ENCODE assay signal across 1 cellular context in genomic region chr16:340370-341091, GRCh38.
TF ChIP-seq lines count a peak whose summit lies in the region.

No MANE protein-coding gene starts in this region.

TF ChIP-seq in HepG2, 621 proteins besides CTCF, POLR2A, EP300 and RAD21 (continued from another document and continues in another):
- peak; percentile 51; the same call in 1 of the 2 replicates for TF ChIP-seq BCL3 (CRISPR knock-in tag; IDR thresholded peaks at IDR 0.05)
- no peak for TF ChIP-seq AGO1 (IDR thresholded peaks at IDR 0.05; ENCODE audit: low read depth, low read length, poor library complexity, severe bottlenecking)
- 0 out of 2 replicates have a peak, but pooled peaks have one; percentile 30 for TF ChIP-seq MXD1 (CRISPR knock-in tag; IDR thresholded peaks at IDR 0.05)
- peak; percentile 44; the same call in 1 of the 2 replicates for TF ChIP-seq ZNF768 (CRISPR knock-in tag; IDR thresholded peaks at IDR 0.05)
- TF ChIP-seq SAFB2 (CRISPR knock-in tag; IDR thresholded peaks at IDR 0.05; ENCODE audit: borderline replicate concordance, low read depth) = no peak
- TF ChIP-seq GFI1 (CRISPR knock-in tag; IDR thresholded peaks at IDR 0.05; ENCODE audit: borderline replicate concordance) = no peak
- TF ChIP-seq SOX6 (IDR thresholded peaks at IDR 0.05) = no peak
- 0 out of 2 replicates have a peak, but pooled peaks have one; percentile 36 for TF ChIP-seq SOX6 (CRISPR knock-in tag; IDR thresholded peaks at IDR 0.05)
- TF ChIP-seq ZNF724P (CRISPR knock-in tag; IDR thresholded peaks at IDR 0.05; ENCODE audit: borderline replicate concordance) = no peak
- TF ChIP-seq SOX13 (IDR thresholded peaks at IDR 0.05) = no peak
- TF ChIP-seq SOX13 (CRISPR knock-in tag; conservative IDR thresholded peaks at IDR 0.05 in 1 of 2, IDR thresholded peaks at IDR 0.05 in 1 of 2) = peak in 1 of 2 experiments; percentile 67; a peak in 2 of 4 replicates
- 0 out of 2 replicates have a peak, but pooled peaks have one; percentile 20 for TF ChIP-seq RELA (CRISPR knock-in tag; IDR thresholded peaks at IDR 0.05)
- no peak for TF ChIP-seq SNRNP70 (IDR thresholded peaks at IDR 0.05; ENCODE audit: low read depth, low read length)
- TF ChIP-seq ZNF547 (CRISPR knock-in tag; IDR thresholded peaks at IDR 0.05) = peak; percentile 57; the same call in 1 of the 2 replicates
- no peak for TF ChIP-seq ZBTB21 (CRISPR knock-in tag; IDR thresholded peaks at IDR 0.05)
- peak; percentile 85 for TF ChIP-seq ZFY (CRISPR knock-in tag; IDR thresholded peaks at IDR 0.05)
- TF ChIP-seq ATF6 (CRISPR knock-in tag; conservative IDR thresholded peaks at IDR 0.05) = no peak
- TF ChIP-seq ZNF121 (CRISPR knock-in tag; IDR thresholded peaks at IDR 0.05) = peak; percentile 77; the same call in 1 of the 2 replicates
- TF ChIP-seq TEAD3 (CRISPR knock-in tag; optimal IDR thresholded peaks at IDR 0.05; ENCODE audit: borderline replicate concordance) = peak; percentile 48
- no peak for TF ChIP-seq ZXDC (CRISPR knock-in tag; IDR thresholded peaks at IDR 0.05)
- TF ChIP-seq SALL1 (CRISPR knock-in tag; IDR thresholded peaks at IDR 0.05) = peak; percentile 79
- peak; percentile 76 for TF ChIP-seq ZMYM3 (CRISPR knock-in tag; IDR thresholded peaks at IDR 0.05)
- no peak for TF ChIP-seq FOXO4 (CRISPR knock-in tag; conservative IDR thresholded peaks at IDR 0.05)
- TF ChIP-seq YEATS4 (CRISPR knock-in tag; IDR thresholded peaks at IDR 0.05; ENCODE audit: borderline replicate concordance) = peak; percentile 70; the same call in 1 of the 2 replicates
- TF ChIP-seq NFKBIZ (CRISPR knock-in tag; IDR thresholded peaks at IDR 0.05) = no peak
- TF ChIP-seq ZNF609 (CRISPR knock-in tag; IDR thresholded peaks at IDR 0.05; ENCODE audit: borderline replicate concordance) = 0 out of 2 replicates have a peak, but pooled peaks have one; percentile 7
- peak; percentile 95 for TF ChIP-seq ZNF460 (CRISPR knock-in tag; IDR thresholded peaks at IDR 0.05; ENCODE audit: borderline replicate concordance)
- TF ChIP-seq ZNF143 (CRISPR knock-in tag; IDR thresholded peaks at IDR 0.05) = peak; percentile 33; the same call in 1 of the 2 replicates
- no peak for TF ChIP-seq ATF7-NPFF (CRISPR knock-in tag; IDR thresholded peaks at IDR 0.05; ENCODE audit: low read depth)
- peak; percentile 65; the same call in 1 of the 2 replicates for TF ChIP-seq MAX (IDR thresholded peaks at IDR 0.05)
- TF ChIP-seq ZNF883 (CRISPR knock-in tag; IDR thresholded peaks at IDR 0.05; ENCODE audit: not compliant biosample characterization) = peak; percentile 46
- TF ChIP-seq ZNF776 (CRISPR knock-in tag; IDR thresholded peaks at IDR 0.05) = no peak
- TF ChIP-seq ZNF839 (CRISPR knock-in tag; IDR thresholded peaks at IDR 0.05; ENCODE audit: borderline replicate concordance) = no peak
- TF ChIP-seq ZMYM4 (CRISPR knock-in tag; IDR thresholded peaks at IDR 0.05) = peak; percentile 43; the same call in 1 of the 2 replicates
- TF ChIP-seq MTA1 (CRISPR knock-in tag; IDR thresholded peaks at IDR 0.05; ENCODE audit: borderline replicate concordance) = 0 out of 2 replicates have a peak, but pooled peaks have one; percentile 34
- no peak for TF ChIP-seq REL (CRISPR knock-in tag; conservative IDR thresholded peaks at IDR 0.05)
- TF ChIP-seq RORA (CRISPR knock-in tag; IDR thresholded peaks at IDR 0.05) = no peak
- TF ChIP-seq PREB (CRISPR knock-in tag; IDR thresholded peaks at IDR 0.05) = no peak
- no peak for TF ChIP-seq HDAC2 (CRISPR knock-in tag; IDR thresholded peaks at IDR 0.05)
- TF ChIP-seq ADNP (CRISPR knock-in tag; IDR thresholded peaks at IDR 0.05) = peak; percentile 65; the same call in 1 of the 2 replicates
- no peak for TF ChIP-seq CC2D1A (CRISPR knock-in tag; IDR thresholded peaks at IDR 0.05)
